ENCODE assay signal across 15 cellular contexts in the genomic region with DNA sequence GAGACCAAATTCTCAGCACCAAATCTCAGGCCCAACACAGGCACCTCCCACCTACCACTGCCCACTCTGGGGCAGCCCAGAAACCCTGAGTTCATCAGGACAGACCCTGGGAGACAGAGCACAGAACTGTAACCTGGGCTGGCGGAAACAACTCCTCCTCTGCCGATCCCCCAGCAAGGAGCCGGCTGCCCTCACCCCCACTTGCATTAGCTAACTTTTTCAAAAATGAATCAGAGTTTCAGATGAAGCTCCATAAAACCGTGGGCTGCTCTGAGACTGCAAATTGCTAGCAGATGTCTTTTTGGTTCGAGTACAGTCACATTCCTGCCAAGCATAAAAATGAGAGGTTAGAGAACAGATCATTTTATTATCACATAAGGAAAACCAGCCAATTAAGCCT.
DNase-seq lines count a peak whose midpoint lies in the region; ATAC-seq and TF ChIP-seq lines count a peak whose summit lies in the region.
"Had no signal": no experiment of that assay in that cellular context is flagged by ENCODE, and none has a peak within 500 bp of the region (broad histone marks: within the 10 kb centered on the region; RNA-seq: fewer than 3 reads in every experiment).

No MANE protein-coding gene starts in this region.

- H4K8ac ChIP-seq in IMR-90 (ENCODE audit: low read depth in 2 of 2, low read length in 2 of 2) = no peak overlapping the region
- H4K8ac ChIP-seq in mesendoderm (ENCODE audit: low read depth, low read length) = no peak overlapping the region

- no CpG with 5 or more reads among the region's 5 CpGs for WGBS in IMR-90 (ENCODE audit: extremely low coverage in 2 of 2, insufficient read length in 1 of 2), 2 experiments
- no CpG with 5 or more reads among the region's 5 CpGs for WGBS in mesendoderm (ENCODE audit: extremely low coverage, insufficient coverage, low lambda C conversion rate)

- dilution Hi-C loops in IMR-90 (cut with HindIII; ENCODE audit: low sequenced_read_pairs, unreplicated experiment) = no loop called here

- H3K27ac ChIP-seq in IMR-90 (ENCODE audit: insufficient read depth, low read length) = no peak overlapping the region
- H3K27ac ChIP-seq in osteoblast (ENCODE audit: low read depth, low read length) = peak overlapping the region; percentile 73
- no peak overlapping the region for H3K27ac ChIP-seq in mesendoderm (ENCODE audit: low read depth, low read length)
- H3K27ac ChIP-seq: neural progenitor cell had no signal

- ATAC-seq in IMR-90 (ENCODE audit: low read depth) (peak; percentile 71), GM19452 (IDR thresholded peaks at IDR 0.05; ENCODE audit: unreplicated experiment) (no peak)

- H3K79me1 ChIP-seq in IMR-90 (ENCODE audit: low read depth in 1 of 2, low read length in 2 of 2) (no peaks in the 10 kb centered on the region), mesendoderm (ENCODE audit: low read length) (no peaks in the 10 kb centered on the region)

- H3K9ac ChIP-seq in IMR-90 (ENCODE audit: low read depth, low read length) (no peak overlapping the region), mesendoderm (ENCODE audit: low read length) (no peak overlapping the region)
- H3K9ac ChIP-seq: neural progenitor cell had no signal

- H2BK15ac ChIP-seq in IMR-90 (ENCODE audit: low read depth, low read length) (no peak overlapping the region), mesendoderm (replicated peaks; ENCODE audit: low read depth) (no peak overlapping the region)

- no peaks in the 10 kb centered on the region for H3K9me1 ChIP-seq in IMR-90 (ENCODE audit: insufficient read depth, low read length)

- H3K14ac ChIP-seq in IMR-90 (replicated peaks; ENCODE audit: low read depth, low read length) = no peak overlapping the region

- no peak overlapping the region for H2BK120ac ChIP-seq in IMR-90 (ENCODE audit: low read depth, low read length)
- H2BK120ac ChIP-seq in mesendoderm (ENCODE audit: low read depth, low read length) = no peak overlapping the region

- H2BK20ac ChIP-seq in IMR-90 (ENCODE audit: low read depth, low read length) = no peak overlapping the region

- H3K4me1 ChIP-seq in IMR-90 (ENCODE audit: control insufficient read depth, insufficient read depth, low read length) (peaks cover 3% of the 10 kb centered on the region; the same call in 1 of the 2 replicates), osteoblast (ENCODE audit: insufficient read depth, low read length) (peaks cover 24% of the 10 kb centered on the region), mesendoderm (ENCODE audit: control insufficient read depth, low read depth, low read length) (no peaks in the 10 kb centered on the region)

- DNase-seq in AG20443 (ENCODE audit: low spot score) (peak; percentile 90), IMR-90 (peak; percentile 69), dedifferentiated amniotic fluid mesenchymal stem cell (ENCODE audit: extremely low spot score) (peak; percentile 75), osteoblast (ENCODE audit: insufficient read length, low spot score, missing footprints) (peak; percentile 92), globus pallidus (ENCODE audit: low spot score) (no peak), mesendoderm (no peak), DMS79 (lab: John Stamatoyannopoulos, UW) (no peak)
- DNase-seq: activated CD4-positive, alpha-beta T cell treated with anti-CD3 and anti-CD28 coated beads, Interleukin-2, amount 10 ng/mL, durations not matched to agents 24 days and 14 days; activated naive CD4-positive, alpha-beta T cell; CD4-positive, CD25-positive, alpha-beta regulatory T cell; cerebellar nuclear complex; kidney glomerular epithelial cell had no signal

- H3K27me3 ChIP-seq in IMR-90 (ENCODE audit: control insufficient read depth, insufficient read depth, low read length) = peaks cover 6% of the 10 kb centered on the region
- no peaks in the 10 kb centered on the region for H3K27me3 ChIP-seq in osteoblast (ENCODE audit: insufficient read depth, low read length)
- H3K27me3 ChIP-seq in mesendoderm (ENCODE audit: insufficient read depth, low read length, poor library complexity) = no peaks in the 10 kb centered on the region
- H3K27me3 ChIP-seq: esophagus muscularis mucosa, neural progenitor cell had no signal

- H3K4me2 ChIP-seq in IMR-90 (ENCODE audit: low read depth, low read length) (peak overlapping the region; percentile 33; the same call in 1 of the 2 replicates), osteoblast (ENCODE audit: insufficient read depth, low read length) (peak overlapping the region; percentile 69), mesendoderm (ENCODE audit: low read length) (no peak overlapping the region)
- H3K4me2 ChIP-seq: neural progenitor cell had no signal

- in situ Hi-C loops in IMR-90 (cut with MboI; ENCODE audit: low sequenced_read_pairs) = no loop called here

- POLR2A ChIA-PET in IMR-90 (lab: Charles Lee; ENCODE audit: unreplicated experiment) = no interaction called here

- H2AK9ac ChIP-seq in IMR-90 (replicated peaks; ENCODE audit: low read depth, low read length, poor library complexity) = no peak overlapping the region

- H2BK5ac ChIP-seq in IMR-90 (ENCODE audit: low read depth, low read length, poor library complexity, severe bottlenecking) = no peak overlapping the region
- H2BK5ac ChIP-seq in mesendoderm (ENCODE audit: low read length) = no peak overlapping the region

- H3K18ac ChIP-seq in IMR-90 (ENCODE audit: low read depth, low read length) = no peak overlapping the region; the same call in 1 of the 2 replicates
- no peak overlapping the region for H3K18ac ChIP-seq in mesendoderm (ENCODE audit: low read length)

- no peaks in the 10 kb centered on the region for H3K36me3 ChIP-seq in IMR-90 (ENCODE audit: control insufficient read depth, insufficient read depth, low read length)
- no peaks in the 10 kb centered on the region for H3K36me3 ChIP-seq in osteoblast (ENCODE audit: insufficient read depth, low read length)
- H3K36me3 ChIP-seq in mesendoderm (ENCODE audit: control insufficient read depth, insufficient read depth, low read length) = no peaks in the 10 kb centered on the region
- H3K36me3 ChIP-seq: esophagus muscularis mucosa, neural progenitor cell had no signal

- CTCF ChIA-PET in IMR-90 (lab: Yijun Ruan, JAX) = no interaction called here

- H4K20me1 ChIP-seq in IMR-90 (ENCODE audit: insufficient read depth, low read length) = no peaks in the 10 kb centered on the region
- no peaks in the 10 kb centered on the region for H4K20me1 ChIP-seq in osteoblast (ENCODE audit: insufficient read depth, low read length)

- H3K56ac ChIP-seq in IMR-90 (ENCODE audit: extremely low read depth, insufficient read depth, low read length) (no peak overlapping the region), mesendoderm (ENCODE audit: low read length) (no peak overlapping the region)

- no peak overlapping the region for H3K23ac ChIP-seq in IMR-90 (ENCODE audit: low read depth, low read length)
- no peak overlapping the region for H3K23ac ChIP-seq in mesendoderm (ENCODE audit: low read length)

- no peak overlapping the region for H3K4ac ChIP-seq in IMR-90 (ENCODE audit: low read depth, low read length)
- H3K4ac ChIP-seq in mesendoderm (ENCODE audit: low read depth, low read length) = no peak overlapping the region

- H2AK5ac ChIP-seq in IMR-90 (ENCODE audit: low read depth, low read length) = no peak overlapping the region
- H2AK5ac ChIP-seq in mesendoderm (ENCODE audit: low read length) = no peak overlapping the region

- H2AFZ ChIP-seq in IMR-90 (replicated peaks; ENCODE audit: low read length, poor library complexity) (no peak overlapping the region), osteoblast (ENCODE audit: low read length) (peak overlapping the region; percentile 79)
- H2AFZ ChIP-seq: neural progenitor cell had no signal

- H4K91ac ChIP-seq in IMR-90 (ENCODE audit: insufficient read depth, low read depth, low read length) = no peak overlapping the region

- H4K5ac ChIP-seq in IMR-90 (ENCODE audit: low read depth, low read length) (no peak overlapping the region), mesendoderm (ENCODE audit: low read length) (no peak overlapping the region)

- H3K4me3 ChIP-seq in IMR-90 (ENCODE audit: insufficient read depth, low read depth, low read length) (no peak overlapping the region), osteoblast (ENCODE audit: insufficient read depth, low read length) (peak overlapping the region; percentile 21), mesendoderm (ENCODE audit: low read length) (no peak overlapping the region)
- H3K4me3 ChIP-seq: esophagus muscularis mucosa, neural progenitor cell had no signal

- intact Hi-C loops in IMR-90 (cut with micrococcal nuclease) = loop anchor here (1.0 kb wide), 1 partner anchor 8 kb away; no protein-coding TSS in a partner anchor

- TF ChIP-seq POLR2A in IMR-90 (IDR thresholded peaks at IDR 0.05; ENCODE audit: low read depth, low read length) = no peak

- H3K79me2 ChIP-seq in osteoblast (ENCODE audit: insufficient read depth, low read length) = no peaks in the 10 kb centered on the region
- no peaks in the 10 kb centered on the region for H3K79me2 ChIP-seq in mesendoderm (ENCODE audit: control insufficient read depth, insufficient read depth, low read length)

- no TSS peak for BruUV-seq in IMR-90 (replicated peaks; lab: Mats Ljungman, UMichigan)

- no peak for TF ChIP-seq RAD21 in IMR-90 (IDR thresholded peaks at IDR 0.05; ENCODE audit: low read length)

- no peak for TF ChIP-seq CTCF in IMR-90 (conservative IDR thresholded peaks at IDR 0.05; ENCODE audit: low read depth, low read length)
- no peak for TF ChIP-seq CTCF in osteoblast (IDR thresholded peaks at IDR 0.05; ENCODE audit: extremely low read depth, low read depth, low read length)

- no peaks in the 10 kb centered on the region for H3K9me3 ChIP-seq in IMR-90 (ENCODE audit: control insufficient read depth, insufficient read depth, low read length)
- H3K9me3 ChIP-seq in osteoblast (ENCODE audit: low read depth, low read length) = no peaks in the 10 kb centered on the region
- H3K9me3 ChIP-seq: esophagus muscularis mucosa had no signal

TF ChIP-seq in IMR-90, 13 proteins besides CTCF, POLR2A, EP300 and RAD21 (continues in another document):
- TF ChIP-seq RCOR1 (IDR thresholded peaks at IDR 0.05; ENCODE audit: insufficient replicate concordance, low read length) (no peak), CHD1 (IDR thresholded peaks at IDR 0.05; ENCODE audit: low read depth, low read length) (no peak), FOS (IDR thresholded peaks at IDR 0.05; ENCODE audit: low read depth, low read length) (no peak), NFE2L2 (IDR thresholded peaks at IDR 0.05; ENCODE audit: low read depth, low read length) (no peak), RFX5 (IDR thresholded peaks at IDR 0.05; ENCODE audit: low read depth, low read length) (no peak), BHLHE40 (IDR thresholded peaks at IDR 0.05; ENCODE audit: low read depth, low read length) (no peak), CEBPB (IDR thresholded peaks at IDR 0.05; ENCODE audit: low read depth, low read length) (no peak), MAFK (IDR thresholded peaks at IDR 0.05; ENCODE audit: low read depth, low read length) (no peak), MAZ (IDR thresholded peaks at IDR 0.05; ENCODE audit: borderline replicate concordance, low read depth, low read length) (no peak)

Comparison
In these comparisons a context has a peak if more than half of its experiments do, and no peak if none do; other contexts are left out.
1. DNase-seq: peak in AG20443 (single experiment), IMR-90 (single experiment), dedifferentiated amniotic fluid mesenchymal stem cell (single experiment) and osteoblast (single experiment); none in globus pallidus (single experiment), mesendoderm (single experiment) and DMS79 (single experiment).